In genomic region chr13:102907016-102907756, GRCh38 we compare ENCODE assay signal across 2 cellular contexts.
TF ChIP-seq lines count a peak whose summit lies in the region.

No MANE protein-coding gene starts in this region.

TF ChIP-seq in liver, 16 proteins besides CTCF, POLR2A, EP300 and RAD21 (continued from another document):
- TF ChIP-seq REST (IDR thresholded peaks at IDR 0.05) (no peak), SP1 (IDR thresholded peaks at IDR 0.05) (no peak), GABPA (IDR thresholded peaks at IDR 0.05 in 1 of 2, conservative IDR thresholded peaks at IDR 0.05 in 1 of 2) (no peak), EGR1 (IDR thresholded peaks at IDR 0.05; ENCODE audit: low read depth in 2 of 2) (no peak), FOXA2 (IDR thresholded peaks at IDR 0.05) (no peak), MAX (IDR thresholded peaks at IDR 0.05) (no peak), TAF1 (conservative IDR thresholded peaks at IDR 0.05) (no peak), JUND (IDR thresholded peaks at IDR 0.05) (no peak), YY1 (IDR thresholded peaks at IDR 0.05) (no peak), RXRA (IDR thresholded peaks at IDR 0.05) (no peak)
TF ChIP-seq in liver: peak in this region for 0.

TF ChIP-seq in HepG2, 621 proteins besides CTCF, POLR2A, EP300 and RAD21 (continued from another document):
- TF ChIP-seq PRDM10 (CRISPR knock-in tag; IDR thresholded peaks at IDR 0.05; ENCODE audit: low read depth), result no peak
- TF ChIP-seq ZSCAN9 (CRISPR knock-in tag; IDR thresholded peaks at IDR 0.05; ENCODE audit: borderline replicate concordance), result no peak
- no peak for TF ChIP-seq CBFB (CRISPR knock-in tag; IDR thresholded peaks at IDR 0.05)
- no peak for TF ChIP-seq PAF1 (CRISPR knock-in tag; IDR thresholded peaks at IDR 0.05)
- no peak for TF ChIP-seq FLYWCH1 (CRISPR knock-in tag; IDR thresholded peaks at IDR 0.05)
- no peak for TF ChIP-seq ESRRA (CRISPR knock-in tag; IDR thresholded peaks at IDR 0.05; ENCODE audit: low read depth)
- TF ChIP-seq ZC3H13 (CRISPR knock-in tag; IDR thresholded peaks at IDR 0.05), result no peak
- TF ChIP-seq TRAFD1 (CRISPR knock-in tag; IDR thresholded peaks at IDR 0.05; ENCODE audit: borderline replicate concordance), result no peak
- no peak for TF ChIP-seq ZNF446 (CRISPR knock-in tag; IDR thresholded peaks at IDR 0.05)
- TF ChIP-seq TBX2 (CRISPR knock-in tag; IDR thresholded peaks at IDR 0.05; ENCODE audit: borderline replicate concordance), result no peak
- TF ChIP-seq MIXL1 (CRISPR knock-in tag; IDR thresholded peaks at IDR 0.05), result no peak
- no peak for TF ChIP-seq ZSCAN20 (CRISPR knock-in tag; IDR thresholded peaks at IDR 0.05; ENCODE audit: borderline replicate concordance)
